13 cellular contexts compared by ENCODE assay signal in the genomic region with DNA sequence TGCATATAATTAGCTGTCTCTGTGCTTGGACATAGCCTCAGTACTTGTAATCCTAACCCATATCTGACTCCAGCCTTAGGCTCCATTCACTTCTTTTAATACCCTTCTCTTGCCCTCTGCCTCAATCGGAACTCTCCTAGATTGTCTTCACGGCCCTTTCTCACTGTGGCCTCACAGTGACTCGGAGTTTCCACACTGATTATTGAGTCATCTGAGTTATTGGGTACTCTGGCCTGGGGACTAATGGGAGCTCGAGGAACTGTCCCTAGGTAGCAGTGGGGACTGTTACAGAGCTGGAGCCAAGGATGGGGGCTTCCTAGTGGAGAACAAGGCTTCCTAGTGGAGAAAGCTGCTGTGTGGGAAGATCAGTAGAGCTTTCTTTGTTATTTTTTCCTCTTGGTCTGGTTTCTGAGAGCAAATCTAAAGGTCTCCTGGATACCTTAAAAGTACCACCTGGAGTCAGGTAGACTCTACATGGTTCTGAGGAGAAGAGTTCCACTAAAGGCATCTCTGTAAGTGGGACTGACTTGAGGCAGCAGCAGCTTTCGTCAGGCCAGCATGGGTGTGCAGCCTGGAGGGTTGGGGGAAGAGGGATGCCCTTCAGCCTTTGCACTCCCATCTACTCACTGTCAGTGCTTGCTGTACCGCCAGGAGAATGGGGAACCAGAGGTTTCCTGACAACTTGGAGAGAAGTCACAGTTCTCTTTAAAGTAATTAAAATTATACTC. TPM values are rescaled to one million over a fixed set of nuclear protein-coding genes. Genes with fewer than 3 reads are reported as not detected.
DNase-seq lines count a peak whose midpoint lies in the region; ATAC-seq lines count a peak whose summit lies in the region.
"Had no signal": no experiment of that assay in that cellular context is flagged by ENCODE, and none has a peak within 500 bp of the region (broad histone marks: within the 10 kb centered on the region; RNA-seq: fewer than 3 reads in every experiment).

No MANE protein-coding gene starts in this region.

- no peak for DNase-seq in CD4-positive, alpha-beta memory T cell
- peak; percentile 31 for DNase-seq in GDM1 (lab: John Stamatoyannopoulos, UW)
- DNase-seq in activated naive CD8-positive, alpha-beta T cell treated with anti-CD3 and anti-CD28 coated beads for 36 hours: no peak
- DNase-seq in mesendoderm: peak; percentile 43
- no peak for DNase-seq in DMS79 (lab: John Stamatoyannopoulos, UW)
- DNase-seq: central memory CD4-positive, alpha-beta T cell; NCI-H1436 treated with DMSO at 0.1 percent for 48 hours; SJCRH30; testis had no signal

- CTCF ChIA-PET in CD4-positive, alpha-beta memory T cell (lab: Charles Lee; ENCODE audit: partially characterized antibody): interaction anchor here (0.8 to 21.4 kb wide), 4 partner anchors 17 to 235 kb away, joined by 3 to 250 read pairs (median 4); a partner anchor contains a TSS

- no peak overlapping the region for H2BK5ac ChIP-seq in mesendoderm (ENCODE audit: low read length)

- WGBS in mesendoderm (ENCODE audit: extremely low coverage, insufficient coverage, low lambda C conversion rate): no CpG with 5 or more reads among the region's 6 CpGs

- H3K23ac ChIP-seq in mesendoderm (ENCODE audit: low read length): no peak overlapping the region

- no peak overlapping the region for H3K4ac ChIP-seq in mesendoderm (ENCODE audit: low read depth, low read length)

- no peaks in the 10 kb centered on the region for H3K36me3 ChIP-seq in CD4-positive, alpha-beta memory T cell (ENCODE audit: insufficient read depth, low read length)
- H3K36me3 ChIP-seq in mesendoderm (ENCODE audit: control insufficient read depth, insufficient read depth, low read length): no peaks in the 10 kb centered on the region
- H3K36me3 ChIP-seq: SJCRH30 had no signal

- H2AK5ac ChIP-seq in mesendoderm (ENCODE audit: low read length): no peak overlapping the region

- H3K4me1 Mint-ChIP-seq in CD4-positive, alpha-beta memory T cell: peaks cover 64 to 97% (median 81%) of the 10 kb centered on the region in 4 donors
- H3K4me1 Mint-ChIP-seq in activated naive CD8-positive, alpha-beta T cell treated with anti-CD3 and anti-CD28 coated beads for 36 hours: peaks cover 76% of the 10 kb centered on the region

- H3K18ac ChIP-seq in mesendoderm (ENCODE audit: low read length): no peak overlapping the region

- ATAC-seq in HG03354 (IDR thresholded peaks at IDR 0.05; ENCODE audit: poor library complexity, severe bottlenecking, unreplicated experiment): no peak
- no peak for ATAC-seq in HG03571 (IDR thresholded peaks at IDR 0.05; ENCODE audit: unreplicated experiment)

- H3K4me3 Mint-ChIP-seq in CD4-positive, alpha-beta memory T cell: peak overlapping the region in 5 of 8 donors; percentile 2 to 61 (median 20)
- no peak overlapping the region for H3K4me3 Mint-ChIP-seq in activated naive CD8-positive, alpha-beta T cell treated with anti-CD3 and anti-CD28 coated beads for 36 hours

- peaks cover 23 to 30% of the 10 kb centered on the region in 2 donors for H3K36me3 Mint-ChIP-seq in CD4-positive, alpha-beta memory T cell
- peaks cover 26% of the 10 kb centered on the region for H3K36me3 Mint-ChIP-seq in activated naive CD8-positive, alpha-beta T cell treated with anti-CD3 and anti-CD28 coated beads for 36 hours

- intact Hi-C loops in CD4-positive, alpha-beta memory T cell (cut with micrococcal nuclease): no loop called here

- H3K27ac ChIP-seq in CD4-positive, alpha-beta memory T cell (ENCODE audit: low read depth, low read length): no peak overlapping the region
- no peak overlapping the region for H3K27ac ChIP-seq in mesendoderm (ENCODE audit: low read depth, low read length)
- H3K27ac ChIP-seq: BLaER1, SJCRH30, testis had no signal

- H4K5ac ChIP-seq in mesendoderm (ENCODE audit: low read length): no peak overlapping the region

- H4K8ac ChIP-seq in mesendoderm (ENCODE audit: low read depth, low read length): no peak overlapping the region

- H3K79me2 ChIP-seq in mesendoderm (ENCODE audit: control insufficient read depth, insufficient read depth, low read length): peaks cover 45% of the 10 kb centered on the region

- POLR2A ChIA-PET in CD4-positive, alpha-beta memory T cell (lab: Charles Lee; ENCODE audit: partially characterized antibody): interaction anchor here (1.2 to 2.4 kb wide), 3 partner anchors 10 to 15 kb away, joined by 3 to 13 read pairs (median 4); no protein-coding TSS in a partner anchor

- H3K27ac Mint-ChIP-seq in CD4-positive, alpha-beta memory T cell: peak overlapping the region; percentile 18 to 74 (median 71)
- peak overlapping the region; percentile 7 for H3K27ac Mint-ChIP-seq in activated naive CD8-positive, alpha-beta T cell treated with anti-CD3 and anti-CD28 coated beads for 36 hours

- H3K9ac ChIP-seq in mesendoderm (ENCODE audit: low read length): no peak overlapping the region
- H3K9ac ChIP-seq: BLaER1 had no signal

- no peak overlapping the region for H2BK15ac ChIP-seq in mesendoderm (replicated peaks; ENCODE audit: low read depth)

- H3K27me3 ChIP-seq in CD4-positive, alpha-beta memory T cell (ENCODE audit: insufficient read depth, low read length): no peaks in the 10 kb centered on the region
- H3K27me3 ChIP-seq in mesendoderm (ENCODE audit: insufficient read depth, low read length, poor library complexity): no peaks in the 10 kb centered on the region
- H3K27me3 ChIP-seq: BLaER1, SJCRH30, testis had no signal

- no peaks in the 10 kb centered on the region for H3K27me3 Mint-ChIP-seq in CD4-positive, alpha-beta memory T cell
- no peaks in the 10 kb centered on the region for H3K27me3 Mint-ChIP-seq in activated naive CD8-positive, alpha-beta T cell treated with anti-CD3 and anti-CD28 coated beads for 36 hours

- H3K4me1 ChIP-seq in CD4-positive, alpha-beta memory T cell (ENCODE audit: insufficient read depth, low read length): peaks cover 93% of the 10 kb centered on the region
- H3K4me1 ChIP-seq in mesendoderm (ENCODE audit: control insufficient read depth, low read depth, low read length): peaks cover 8% of the 10 kb centered on the region
- H3K4me1 ChIP-seq: testis had no signal

- H3K79me1 ChIP-seq in mesendoderm (ENCODE audit: low read length): peaks cover 41% of the 10 kb centered on the region

- H3K9me3 ChIP-seq in CD4-positive, alpha-beta memory T cell (ENCODE audit: control insufficient read depth in 1 of 2, low read length in 2 of 2): no peaks in the 10 kb centered on the region
- H3K9me3 ChIP-seq: SJCRH30, testis had no signal

- no peak overlapping the region for H3K56ac ChIP-seq in mesendoderm (ENCODE audit: low read length)

- no peak overlapping the region for H3K4me2 ChIP-seq in mesendoderm (ENCODE audit: low read length)
- H3K4me2 ChIP-seq: BLaER1 had no signal

- no peak overlapping the region for H2BK120ac ChIP-seq in mesendoderm (ENCODE audit: low read depth, low read length)

- no peak overlapping the region for H3K4me3 ChIP-seq in CD4-positive, alpha-beta memory T cell (ENCODE audit: low read length in 2 of 2)
- no peak overlapping the region for H3K4me3 ChIP-seq in mesendoderm (ENCODE audit: low read length)
- H3K4me3 ChIP-seq: BLaER1, lung, SJCRH30, testis had no signal

- H3K9me3 Mint-ChIP-seq in CD4-positive, alpha-beta memory T cell: no peaks in the 10 kb centered on the region
- H3K9me3 Mint-ChIP-seq in activated naive CD8-positive, alpha-beta T cell treated with anti-CD3 and anti-CD28 coated beads for 36 hours: no peaks in the 10 kb centered on the region

RNA-seq across cellular contexts. Expression of a gene that starts 17.1 kb away (rescaled TPM):
- total RNA-seq in CD4-positive, alpha-beta memory T cell: 10 to 100 TPM; 80.2 to 95.1 TPM
- 10 to 100 TPM; 22.5 to 36.9 TPM for polyA plus RNA-seq in CD4-positive, alpha-beta memory T cell
- total RNA-seq in activated naive CD8-positive, alpha-beta T cell treated with anti-CD3 and anti-CD28 coated beads for 36 hours: 10 to 100 TPM; 23.7 to 24.4 TPM
- 8.8 TPM for polyA plus RNA-seq in mesendoderm (2013, experiment 1 of 2)
- 8.4 TPM for polyA plus RNA-seq in mesendoderm (2013, experiment 2 of 2)

Comparison
In these comparisons a context has a peak if more than half of its experiments do, and no peak if none do; other contexts are left out.
1. DNase-seq: peak in GDM1 (single experiment) and mesendoderm (single experiment); none in CD4-positive, alpha-beta memory T cell (0 of 5), activated naive CD8-positive, alpha-beta T cell treated with anti-CD3 and anti-CD28 coated beads for 36 hours (single experiment) and DMS79 (single experiment).